In the genomic region with DNA sequence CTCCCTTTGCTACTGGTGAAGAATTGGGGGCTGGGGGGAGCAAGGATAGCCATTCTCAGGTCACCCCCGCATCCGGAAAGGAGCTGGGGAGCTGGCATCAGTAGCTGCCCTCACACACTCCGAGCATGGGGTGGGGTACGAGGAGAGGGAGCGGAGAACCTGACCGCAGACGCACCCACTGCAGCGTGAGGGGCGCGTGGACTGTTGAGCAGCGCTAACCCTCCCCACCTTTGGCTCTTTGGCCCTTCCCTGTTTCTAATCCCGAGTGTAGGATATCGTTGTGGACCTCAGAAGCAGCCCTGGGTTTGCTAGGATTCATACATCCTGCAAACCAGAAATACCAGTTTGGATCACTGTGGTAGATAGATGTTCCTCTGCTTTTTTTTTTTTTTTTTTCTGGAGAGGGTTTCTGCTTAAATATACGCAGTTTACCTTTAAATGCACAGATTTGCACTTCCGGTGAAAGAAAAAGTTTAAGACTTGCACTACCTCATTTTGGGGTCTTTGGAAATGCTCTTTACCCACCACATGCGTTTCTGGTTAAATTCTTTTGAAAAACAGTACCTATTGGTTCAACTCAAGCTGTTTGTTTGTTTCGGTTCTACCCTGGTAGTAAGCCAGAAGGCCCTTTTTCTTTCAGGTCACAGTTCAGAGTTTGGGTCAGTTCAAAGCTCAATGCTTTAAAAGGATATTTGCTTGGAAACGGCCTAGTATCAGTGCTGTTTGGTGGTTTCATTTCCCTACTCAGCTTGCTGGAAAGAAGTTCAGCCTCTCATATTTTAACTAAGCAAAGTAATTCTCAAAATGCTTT, we compare ENCODE assay signal across 1 cellular context.
A peak's percentile ranks its signal among the peaks of the same experiment; 100 is the strongest.
TF ChIP-seq lines count a peak whose summit lies in the region.

No MANE protein-coding gene starts in this region.

TF ChIP-seq in HepG2, 621 proteins besides CTCF, POLR2A, EP300 and RAD21 (continued from another document and continues in another):
- TF ChIP-seq, protein P1, sequence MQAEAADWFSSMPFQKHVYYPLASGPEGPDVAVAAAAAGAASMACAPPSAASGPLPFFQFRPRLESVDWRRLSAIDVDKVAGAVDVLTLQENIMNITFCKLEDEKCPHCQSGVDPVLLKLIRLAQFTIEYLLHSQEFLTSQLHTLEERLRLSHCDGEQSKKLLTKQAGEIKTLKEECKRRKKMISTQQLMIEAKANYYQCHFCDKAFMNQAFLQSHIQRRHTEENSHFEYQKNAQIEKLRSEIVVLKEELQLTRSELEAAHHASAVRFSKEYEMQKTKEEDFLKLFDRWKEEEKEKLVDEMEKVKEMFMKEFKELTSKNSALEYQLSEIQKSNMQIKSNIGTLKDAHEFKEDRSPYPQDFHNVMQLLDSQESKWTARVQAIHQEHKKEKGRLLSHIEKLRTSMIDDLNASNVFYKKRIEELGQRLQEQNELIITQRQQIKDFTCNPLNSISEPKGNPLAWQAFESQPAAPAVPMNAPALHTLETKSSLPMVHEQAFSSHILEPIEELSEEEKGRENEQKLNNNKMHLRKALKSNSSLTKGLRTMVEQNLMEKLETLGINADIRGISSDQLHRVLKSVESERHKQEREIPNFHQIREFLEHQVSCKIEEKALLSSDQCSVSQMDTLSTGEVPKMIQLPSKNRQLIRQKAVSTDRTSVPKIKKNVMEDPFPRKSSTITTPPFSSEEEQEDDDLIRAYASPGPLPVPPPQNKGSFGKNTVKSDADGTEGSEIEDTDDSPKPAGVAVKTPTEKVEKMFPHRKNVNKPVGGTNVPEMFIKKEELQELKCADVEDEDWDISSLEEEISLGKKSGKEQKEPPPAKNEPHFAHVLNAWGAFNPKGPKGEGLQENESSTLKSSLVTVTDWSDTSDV (CRISPR knock-in tag; IDR thresholded peaks at IDR 0.05) = peak; percentile 83; the same call in 1 of the 2 replicates
- 0 out of 2 replicates have a peak, but pooled peaks have one; percentile 61 for TF ChIP-seq THAP8 (CRISPR knock-in tag; IDR thresholded peaks at IDR 0.05; ENCODE audit: borderline replicate concordance)
- no peak for TF ChIP-seq MAFG (CRISPR knock-in tag; IDR thresholded peaks at IDR 0.05)
- peak; percentile 11; the same call in 1 of the 2 replicates for TF ChIP-seq ZMAT3 (CRISPR knock-in tag; conservative IDR thresholded peaks at IDR 0.05)
- TF ChIP-seq ZNF276 (CRISPR knock-in tag; IDR thresholded peaks at IDR 0.05; ENCODE audit: low read depth) = no peak
- peak; percentile 38 for TF ChIP-seq HNF4G (IDR thresholded peaks at IDR 0.05; ENCODE audit: borderline replicate concordance, low read depth, low read length)
- no peak for TF ChIP-seq HNF4G (CRISPR knock-in tag; IDR thresholded peaks at IDR 0.05; ENCODE audit: borderline replicate concordance, low read depth)
- TF ChIP-seq KAT2B (IDR thresholded peaks at IDR 0.05; ENCODE audit: borderline replicate concordance, low read depth, low read length) = no peak
- TF ChIP-seq ZNF558 (CRISPR knock-in tag; IDR thresholded peaks at IDR 0.05; ENCODE audit: borderline replicate concordance) = 0 out of 2 replicates have a peak, but pooled peaks have one; percentile 11
- no peak for TF ChIP-seq FOXO1 (CRISPR knock-in tag; IDR thresholded peaks at IDR 0.05)
- no peak for TF ChIP-seq WIZ (CRISPR knock-in tag; IDR thresholded peaks at IDR 0.05)
- TF ChIP-seq ZNF703 (CRISPR knock-in tag; IDR thresholded peaks at IDR 0.05; ENCODE audit: borderline replicate concordance) = 0 out of 2 replicates have a peak, but pooled peaks have one; percentile 56
- TF ChIP-seq ZBTB20 (CRISPR knock-in tag; IDR thresholded peaks at IDR 0.05; ENCODE audit: borderline replicate concordance, low read depth) = peak; percentile 15; the same call in 1 of the 2 replicates
- TF ChIP-seq TCF12 (IDR thresholded peaks at IDR 0.05) = no peak
- no peak for TF ChIP-seq TCF12 (CRISPR knock-in tag; IDR thresholded peaks at IDR 0.05)
- no peak for TF ChIP-seq HOXA3 (CRISPR knock-in tag; IDR thresholded peaks at IDR 0.05)
- TF ChIP-seq, protein P2, sequence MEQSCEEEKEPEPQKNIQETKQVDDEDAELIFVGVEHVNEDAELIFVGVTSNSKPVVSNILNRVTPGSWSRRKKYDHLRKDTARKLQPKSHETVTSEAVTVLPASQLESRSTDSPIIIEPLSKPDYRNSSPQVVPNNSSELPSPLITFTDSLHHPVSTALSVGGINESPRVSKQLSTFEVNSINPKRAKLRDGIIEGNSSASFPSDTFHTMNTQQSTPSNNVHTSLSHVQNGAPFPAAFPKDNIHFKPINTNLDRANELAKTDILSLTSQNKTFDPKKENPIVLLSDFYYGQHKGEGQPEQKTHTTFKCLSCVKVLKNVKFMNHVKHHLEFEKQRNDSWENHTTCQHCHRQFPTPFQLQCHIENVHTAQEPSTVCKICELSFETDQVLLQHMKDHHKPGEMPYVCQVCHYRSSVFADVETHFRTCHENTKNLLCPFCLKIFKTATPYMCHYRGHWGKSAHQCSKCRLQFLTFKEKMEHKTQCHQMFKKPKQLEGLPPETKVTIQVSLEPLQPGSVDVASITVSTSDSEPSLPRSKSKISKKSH (CRISPR knock-in tag; IDR thresholded peaks at IDR 0.05; ENCODE audit: borderline replicate concordance) = peak; percentile 61; the same call in 1 of the 2 replicates
- TF ChIP-seq ZNF605 (CRISPR knock-in tag; IDR thresholded peaks at IDR 0.05) = peak; percentile 75; the same call in 1 of the 2 replicates
- 0 out of 2 replicates have a peak, but pooled peaks have one; percentile 11 for TF ChIP-seq FLYWCH1 (CRISPR knock-in tag; IDR thresholded peaks at IDR 0.05)
- TF ChIP-seq, protein P3, sequence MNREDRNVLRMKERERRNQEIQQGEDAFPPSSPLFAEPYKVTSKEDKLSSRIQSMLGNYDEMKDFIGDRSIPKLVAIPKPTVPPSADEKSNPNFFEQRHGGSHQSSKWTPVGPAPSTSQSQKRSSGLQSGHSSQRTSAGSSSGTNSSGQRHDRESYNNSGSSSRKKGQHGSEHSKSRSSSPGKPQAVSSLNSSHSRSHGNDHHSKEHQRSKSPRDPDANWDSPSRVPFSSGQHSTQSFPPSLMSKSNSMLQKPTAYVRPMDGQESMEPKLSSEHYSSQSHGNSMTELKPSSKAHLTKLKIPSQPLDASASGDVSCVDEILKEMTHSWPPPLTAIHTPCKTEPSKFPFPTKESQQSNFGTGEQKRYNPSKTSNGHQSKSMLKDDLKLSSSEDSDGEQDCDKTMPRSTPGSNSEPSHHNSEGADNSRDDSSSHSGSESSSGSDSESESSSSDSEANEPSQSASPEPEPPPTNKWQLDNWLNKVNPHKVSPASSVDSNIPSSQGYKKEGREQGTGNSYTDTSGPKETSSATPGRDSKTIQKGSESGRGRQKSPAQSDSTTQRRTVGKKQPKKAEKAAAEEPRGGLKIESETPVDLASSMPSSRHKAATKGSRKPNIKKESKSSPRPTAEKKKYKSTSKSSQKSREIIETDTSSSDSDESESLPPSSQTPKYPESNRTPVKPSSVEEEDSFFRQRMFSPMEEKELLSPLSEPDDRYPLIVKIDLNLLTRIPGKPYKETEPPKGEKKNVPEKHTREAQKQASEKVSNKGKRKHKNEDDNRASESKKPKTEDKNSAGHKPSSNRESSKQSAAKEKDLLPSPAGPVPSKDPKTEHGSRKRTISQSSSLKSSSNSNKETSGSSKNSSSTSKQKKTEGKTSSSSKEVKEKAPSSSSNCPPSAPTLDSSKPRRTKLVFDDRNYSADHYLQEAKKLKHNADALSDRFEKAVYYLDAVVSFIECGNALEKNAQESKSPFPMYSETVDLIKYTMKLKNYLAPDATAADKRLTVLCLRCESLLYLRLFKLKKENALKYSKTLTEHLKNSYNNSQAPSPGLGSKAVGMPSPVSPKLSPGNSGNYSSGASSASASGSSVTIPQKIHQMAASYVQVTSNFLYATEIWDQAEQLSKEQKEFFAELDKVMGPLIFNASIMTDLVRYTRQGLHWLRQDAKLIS (CRISPR knock-in tag; IDR thresholded peaks at IDR 0.05) = no peak
- no peak for TF ChIP-seq SIN3A (IDR thresholded peaks at IDR 0.05; ENCODE audit: borderline replicate concordance, low read depth, low read length)
- TF ChIP-seq CHD4 (IDR thresholded peaks at IDR 0.05; ENCODE audit: borderline replicate concordance, low read length) = no peak
- TF ChIP-seq AGO2 (optimal IDR thresholded peaks at IDR 0.05; ENCODE audit: low read depth, low read length) = peak; percentile 72
- no peak for TF ChIP-seq KLF13 (CRISPR knock-in tag; IDR thresholded peaks at IDR 0.05)
- no peak for TF ChIP-seq RCOR2 (CRISPR knock-in tag; IDR thresholded peaks at IDR 0.05)
- TF ChIP-seq SNAI1 (CRISPR knock-in tag; IDR thresholded peaks at IDR 0.05; ENCODE audit: borderline replicate concordance) = peak; percentile 76
- no peak for TF ChIP-seq MTA3 (CRISPR knock-in tag; IDR thresholded peaks at IDR 0.05)
- peak; percentile 86; the same call in 1 of the 2 replicates for TF ChIP-seq ZNF891 (CRISPR knock-in tag; IDR thresholded peaks at IDR 0.05)
- TF ChIP-seq ZNF564 (CRISPR knock-in tag; IDR thresholded peaks at IDR 0.05) = no peak; the same call in 1 of the 2 replicates
- TF ChIP-seq, protein P4, sequence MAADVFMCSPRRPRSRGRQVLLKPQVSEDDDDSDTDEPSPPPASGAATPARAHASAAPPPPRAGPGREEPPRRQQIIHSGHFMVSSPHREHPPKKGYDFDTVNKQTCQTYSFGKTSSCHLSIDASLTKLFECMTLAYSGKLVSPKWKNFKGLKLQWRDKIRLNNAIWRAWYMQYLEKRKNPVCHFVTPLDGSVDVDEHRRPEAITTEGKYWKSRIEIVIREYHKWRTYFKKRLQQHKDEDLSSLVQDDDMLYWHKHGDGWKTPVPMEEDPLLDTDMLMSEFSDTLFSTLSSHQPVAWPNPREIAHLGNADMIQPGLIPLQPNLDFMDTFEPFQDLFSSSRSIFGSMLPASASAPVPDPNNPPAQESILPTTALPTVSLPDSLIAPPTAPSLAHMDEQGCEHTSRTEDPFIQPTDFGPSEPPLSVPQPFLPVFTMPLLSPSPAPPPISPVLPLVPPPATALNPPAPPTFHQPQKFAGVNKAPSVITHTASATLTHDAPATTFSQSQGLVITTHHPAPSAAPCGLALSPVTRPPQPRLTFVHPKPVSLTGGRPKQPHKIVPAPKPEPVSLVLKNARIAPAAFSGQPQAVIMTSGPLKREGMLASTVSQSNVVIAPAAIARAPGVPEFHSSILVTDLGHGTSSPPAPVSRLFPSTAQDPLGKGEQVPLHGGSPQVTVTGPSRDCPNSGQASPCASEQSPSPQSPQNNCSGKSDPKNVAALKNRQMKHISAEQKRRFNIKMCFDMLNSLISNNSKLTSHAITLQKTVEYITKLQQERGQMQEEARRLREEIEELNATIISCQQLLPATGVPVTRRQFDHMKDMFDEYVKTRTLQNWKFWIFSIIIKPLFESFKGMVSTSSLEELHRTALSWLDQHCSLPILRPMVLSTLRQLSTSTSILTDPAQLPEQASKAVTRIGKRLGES (CRISPR knock-in tag; IDR thresholded peaks at IDR 0.05; ENCODE audit: borderline replicate concordance) = no peak
- TF ChIP-seq ZNF501 (CRISPR knock-in tag; IDR thresholded peaks at IDR 0.05) = 0 out of 2 replicates have a peak, but pooled peaks have one; percentile 54
- no peak for TF ChIP-seq ZFP62 (CRISPR knock-in tag; IDR thresholded peaks at IDR 0.05)
- TF ChIP-seq, protein P5, sequence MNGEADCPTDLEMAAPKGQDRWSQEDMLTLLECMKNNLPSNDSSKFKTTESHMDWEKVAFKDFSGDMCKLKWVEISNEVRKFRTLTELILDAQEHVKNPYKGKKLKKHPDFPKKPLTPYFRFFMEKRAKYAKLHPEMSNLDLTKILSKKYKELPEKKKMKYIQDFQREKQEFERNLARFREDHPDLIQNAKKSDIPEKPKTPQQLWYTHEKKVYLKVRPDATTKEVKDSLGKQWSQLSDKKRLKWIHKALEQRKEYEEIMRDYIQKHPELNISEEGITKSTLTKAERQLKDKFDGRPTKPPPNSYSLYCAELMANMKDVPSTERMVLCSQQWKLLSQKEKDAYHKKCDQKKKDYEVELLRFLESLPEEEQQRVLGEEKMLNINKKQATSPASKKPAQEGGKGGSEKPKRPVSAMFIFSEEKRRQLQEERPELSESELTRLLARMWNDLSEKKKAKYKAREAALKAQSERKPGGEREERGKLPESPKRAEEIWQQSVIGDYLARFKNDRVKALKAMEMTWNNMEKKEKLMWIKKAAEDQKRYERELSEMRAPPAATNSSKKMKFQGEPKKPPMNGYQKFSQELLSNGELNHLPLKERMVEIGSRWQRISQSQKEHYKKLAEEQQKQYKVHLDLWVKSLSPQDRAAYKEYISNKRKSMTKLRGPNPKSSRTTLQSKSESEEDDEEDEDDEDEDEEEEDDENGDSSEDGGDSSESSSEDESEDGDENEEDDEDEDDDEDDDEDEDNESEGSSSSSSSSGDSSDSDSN (CRISPR knock-in tag; IDR thresholded peaks at IDR 0.05) = 0 out of 2 replicates have a peak, but pooled peaks have one; percentile 12
- TF ChIP-seq, protein P6, sequence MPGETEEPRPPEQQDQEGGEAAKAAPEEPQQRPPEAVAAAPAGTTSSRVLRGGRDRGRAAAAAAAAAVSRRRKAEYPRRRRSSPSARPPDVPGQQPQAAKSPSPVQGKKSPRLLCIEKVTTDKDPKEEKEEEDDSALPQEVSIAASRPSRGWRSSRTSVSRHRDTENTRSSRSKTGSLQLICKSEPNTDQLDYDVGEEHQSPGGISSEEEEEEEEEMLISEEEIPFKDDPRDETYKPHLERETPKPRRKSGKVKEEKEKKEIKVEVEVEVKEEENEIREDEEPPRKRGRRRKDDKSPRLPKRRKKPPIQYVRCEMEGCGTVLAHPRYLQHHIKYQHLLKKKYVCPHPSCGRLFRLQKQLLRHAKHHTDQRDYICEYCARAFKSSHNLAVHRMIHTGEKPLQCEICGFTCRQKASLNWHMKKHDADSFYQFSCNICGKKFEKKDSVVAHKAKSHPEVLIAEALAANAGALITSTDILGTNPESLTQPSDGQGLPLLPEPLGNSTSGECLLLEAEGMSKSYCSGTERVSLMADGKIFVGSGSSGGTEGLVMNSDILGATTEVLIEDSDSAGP (CRISPR knock-in tag; IDR thresholded peaks at IDR 0.05; ENCODE audit: borderline replicate concordance) = peak; percentile 57; the same call in 1 of the 2 replicates
- no peak for TF ChIP-seq PLRG1 (conservative IDR thresholded peaks at IDR 0.05)
